9 cellular contexts compared by ENCODE assay signal in the genomic region with DNA sequence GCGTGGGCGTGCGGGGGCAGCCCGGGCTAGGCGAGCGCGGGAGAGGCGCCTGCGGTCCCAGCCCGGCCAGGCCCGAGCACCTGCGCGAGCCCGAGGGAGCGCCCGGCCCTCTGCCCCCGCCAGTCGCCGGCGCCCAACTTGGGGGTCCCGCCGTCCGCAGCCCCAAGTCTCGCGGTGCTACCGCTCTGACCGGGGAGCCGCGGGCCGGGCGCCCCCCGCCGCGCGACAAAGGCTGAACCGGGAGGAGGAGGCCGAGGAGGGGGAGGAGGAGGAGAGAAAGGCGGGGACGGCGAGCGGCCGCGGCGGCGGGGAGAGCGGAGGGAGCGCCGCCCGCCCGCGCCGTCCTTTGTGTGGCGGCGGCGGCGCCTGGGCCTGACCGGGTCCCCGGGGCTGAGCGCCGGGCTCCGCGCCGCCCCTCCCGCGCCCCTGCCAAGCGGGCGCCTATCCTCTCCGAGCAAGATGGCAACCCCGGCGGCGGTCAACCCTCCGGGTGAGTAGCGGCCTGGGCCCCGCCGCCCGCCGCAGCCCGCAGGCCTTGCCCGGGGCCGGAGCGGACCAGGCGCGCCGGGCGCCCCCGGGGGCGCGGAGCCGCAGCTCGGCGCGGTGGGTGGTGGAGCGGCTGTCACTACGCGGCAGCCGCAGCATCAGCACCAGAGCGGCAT. TPM values are rescaled to one million over a fixed set of nuclear protein-coding genes. Genes with fewer than 3 reads are reported as not detected.
DNase-seq lines count a peak whose midpoint lies in the region; ATAC-seq, FAIRE-seq and TF ChIP-seq lines count a peak whose summit lies in the region.
"Had no signal": no experiment of that assay in that cellular context is flagged by ENCODE, and none has a peak within 500 bp of the region (broad histone marks: within the 10 kb centered on the region; RNA-seq: fewer than 3 reads in every experiment).

ARNT2 (plus strand) TSS at position 326 of the 662 bp plus-strand sequence; CDS start at position 460, 134 bp downstream.

- H3K27ac ChIP-seq in A549 (peak within 1 kb of the TSS; percentile 73 to 96), H9 (ENCODE audit: insufficient read length, low read depth, low read length) (no peak within 1 kb of the TSS), left ventricle myocardium inferior (replicated peaks) (peak within 1 kb of the TSS; percentile 30)

- peak within 1 kb of the TSS; percentile 79 for H3K4me3 ChIP-seq in A549
- H3K4me3 ChIP-seq in left ventricle myocardium inferior = peak within 1 kb of the TSS; percentile 68

- H3K79me1 ChIP-seq in H9 (ENCODE audit: insufficient read depth, low read depth, low read length, poor library complexity, severe bottlenecking) = no peaks in the 10 kb centered on the region

- H2AFZ ChIP-seq in H9 (ENCODE audit: low read length) = no peak within 1 kb of the TSS

- CTCF ChIA-PET in A549 (lab: Yijun Ruan, JAX) = interaction anchor here (1.3 kb wide), 1 partner anchor 11 kb away, joined by 3 read pairs; no protein-coding TSS in a partner anchor

- no peak within 1 kb of the TSS for H4K5ac ChIP-seq in H9 (ENCODE audit: insufficient read length, low read depth, low read length)

- peak within 1 kb of the TSS; percentile 92 for H3K14ac ChIP-seq in H9 (ENCODE audit: insufficient read depth, low read length)

- no peak within 1 kb of the TSS for H4K91ac ChIP-seq in H9 (ENCODE audit: insufficient read length, low read depth, low read length)

- no peaks in the 10 kb centered on the region for H4K20me1 ChIP-seq in H9 (ENCODE audit: control insufficient read depth, insufficient read depth, insufficient read length)

- peak; percentile 24 for TF ChIP-seq POLR2A in A549 (IDR thresholded peaks at IDR 0.05; ENCODE audit: low read length)

- no peak within 1 kb of the TSS for H3K56ac ChIP-seq in H9 (ENCODE audit: insufficient read length, low read depth, low read length)

- peak within 1 kb of the TSS in 2 of 3 experiments; percentile 16 to 84; a peak in 2 of 7 replicates for H3K27ac Mint-ChIP-seq in H9
- no peak within 1 kb of the TSS for H3K27ac Mint-ChIP-seq in activated T-helper 17 cell treated with anti-CD3 and anti-CD28 coated beads, Interleukin-2, amount 50 U/mL, for 72 hours

- H2BK12ac ChIP-seq in H9 (ENCODE audit: insufficient read length, low read depth, low read length) = no peak within 1 kb of the TSS

- intact Hi-C loops in left ventricle myocardium inferior (cut with micrococcal nuclease) = no loop called here

- no peak for FAIRE-seq in A549 (lab: Jason Lieb, UNC)
- FAIRE-seq: endometrium had no signal

- H3K27me3 ChIP-seq in H9 (ENCODE audit: insufficient read depth, low read length) = peaks cover 4% of the 10 kb centered on the region; the same call in 1 of the 2 replicates
- peaks cover 82% of the 10 kb centered on the region for H3K27me3 ChIP-seq in left ventricle myocardium inferior (ENCODE audit: low read depth)

- H4K8ac ChIP-seq in H9 (replicated peaks; ENCODE audit: insufficient read length, low read depth, low read length) = no peak within 1 kb of the TSS

- POLR2A ChIA-PET in A549 (lab: Yijun Ruan, JAX) = no interaction called here

- DNase-seq in A549 (ENCODE audit: low read depth in 1 of 2, low spot score in 1 of 2) (peak; percentile 52 to 56), H9 (peak; percentile 51), left ventricle myocardium inferior (peak; percentile 24), renal cortical epithelial cell (ENCODE audit: low read depth) (no peak)
- DNase-seq in stimulated activated CD4-positive, alpha-beta T cell treated with anti-CD3 and anti-CD28 coated beads, Interleukin-4, amount 100 ng/mL, for 4 hours = no peak

- no peaks in the 10 kb centered on the region for H3K79me2 ChIP-seq in H9 (ENCODE audit: insufficient read depth, low read length)

- TF ChIP-seq EP300 in A549 (IDR thresholded peaks at IDR 0.05) = no peak

- no peak for TF ChIP-seq RAD21 in A549 (conservative IDR thresholded peaks at IDR 0.05 in 1 of 2, IDR thresholded peaks at IDR 0.05 in 1 of 2)

- H3K9me3 Mint-ChIP-seq in H9 = no peaks in the 10 kb centered on the region; a peak in 1 of 5 replicates
- H3K9me3 Mint-ChIP-seq in activated T-helper 17 cell treated with anti-CD3 and anti-CD28 coated beads, Interleukin-2, amount 50 U/mL, for 72 hours = no peaks in the 10 kb centered on the region

- H2BK15ac ChIP-seq in H9 (ENCODE audit: low read depth, low read length) = no peak within 1 kb of the TSS

- peaks cover 64% of the 10 kb centered on the region for H3K27me3 Mint-ChIP-seq in H9 (ENCODE audit: low read depth)
- H3K27me3 Mint-ChIP-seq in activated T-helper 17 cell treated with anti-CD3 and anti-CD28 coated beads, Interleukin-2, amount 50 U/mL, for 72 hours = peaks cover 64% of the 10 kb centered on the region

- H3K4me1 ChIP-seq in A549 (peaks cover 10% of the 10 kb centered on the region), H9 (ENCODE audit: insufficient read depth, low read length) (no peaks in the 10 kb centered on the region), left ventricle myocardium inferior (peaks cover 14% of the 10 kb centered on the region)

- peak within 1 kb of the TSS; percentile 81 to 90 for H3K4me3 Mint-ChIP-seq in H9
- H3K4me3 Mint-ChIP-seq in activated T-helper 17 cell treated with anti-CD3 and anti-CD28 coated beads, Interleukin-2, amount 50 U/mL, for 72 hours = peak within 1 kb of the TSS; percentile 32

- no peak within 1 kb of the TSS for H3T11ph ChIP-seq in H9 (ENCODE audit: low read length)

- H3K9me3 ChIP-seq in A549 = no peaks in the 10 kb centered on the region
- no peaks in the 10 kb centered on the region for H3K9me3 ChIP-seq in H9 (ENCODE audit: control insufficient read depth, low read depth, low read length)
- H3K9me3 ChIP-seq in left ventricle myocardium inferior (replicated peaks) = no peaks in the 10 kb centered on the region

- H3K9ac ChIP-seq in H9 (ENCODE audit: extremely low read depth, insufficient read length, low read length) = peak within 1 kb of the TSS; percentile 69

- H3K23me2 ChIP-seq in H9 (ENCODE audit: insufficient read length, low read depth, low read length, poor library complexity, severe bottlenecking) = peaks cover 13% of the 10 kb centered on the region

- H3K36me3 ChIP-seq in left ventricle myocardium inferior = no peaks in the 10 kb centered on the region

- peaks cover 15% of the 10 kb centered on the region in 2 experiments for H3K4me1 Mint-ChIP-seq in H9
- H3K4me1 Mint-ChIP-seq in activated T-helper 17 cell treated with anti-CD3 and anti-CD28 coated beads, Interleukin-2, amount 50 U/mL, for 72 hours = no peaks in the 10 kb centered on the region

- H2BK120ac ChIP-seq in H9 (ENCODE audit: low read depth, low read length, poor library complexity, severe bottlenecking) = no peak within 1 kb of the TSS

- H2BK5ac ChIP-seq in H9 (ENCODE audit: insufficient read length, low read length) = no peak within 1 kb of the TSS

- H3K4ac ChIP-seq in H9 (ENCODE audit: low read depth, low read length) = no peak within 1 kb of the TSS

- H2BK20ac ChIP-seq in H9 (ENCODE audit: low read depth, low read length, poor library complexity, severe bottlenecking) = no peak within 1 kb of the TSS

- peak; percentile 75 to 81 for ATAC-seq in A549
- peak; percentile 18 for ATAC-seq in activated T-helper 17 cell treated with anti-CD3 and anti-CD28 coated beads, Interleukin-2, amount 50 U/mL, for 72 hours (replicated peaks)
- no peak for ATAC-seq in HG02970 (IDR thresholded peaks at IDR 0.05; ENCODE audit: low FRiP score, unreplicated experiment)
- ATAC-seq in HG03378 (IDR thresholded peaks at IDR 0.05; ENCODE audit: unreplicated experiment) = no peak

- TF ChIP-seq CTCF in A549 (IDR thresholded peaks at IDR 0.05) = no peak
- TF ChIP-seq CTCF in H9 (conservative IDR thresholded peaks at IDR 0.05) = no peak
- no peak for TF ChIP-seq CTCF in left ventricle myocardium inferior (IDR thresholded peaks at IDR 0.05; ENCODE audit: borderline replicate concordance)

- no peak within 1 kb of the TSS for H2AK5ac ChIP-seq in H9 (ENCODE audit: insufficient read length, low read length)

- H3K23ac ChIP-seq in H9 (ENCODE audit: insufficient read length, low read depth, low read length) = no peak within 1 kb of the TSS

- H3K36me3 Mint-ChIP-seq in H9 (ENCODE audit: insufficient read depth in 1 of 3, low read depth in 3 of 3) = peaks cover 0 to 2% (median 0%) of the 10 kb centered on the region in 3 experiments; a peak in 1 of 7 replicates
- H3K36me3 Mint-ChIP-seq in activated T-helper 17 cell treated with anti-CD3 and anti-CD28 coated beads, Interleukin-2, amount 50 U/mL, for 72 hours (ENCODE audit: low read depth) = no peaks in the 10 kb centered on the region

- H3K4me2 ChIP-seq in A549 (peak within 1 kb of the TSS; percentile 79), H9 (ENCODE audit: insufficient read depth, insufficient read length, low read length) (peak within 1 kb of the TSS; percentile 85)

- H3K18ac ChIP-seq in H9 (ENCODE audit: insufficient read length, low read depth, low read length) = peak within 1 kb of the TSS; percentile 72

- 1% methylated on average over 14 of the region's 97 CpGs for WGBS in A549 (ENCODE audit: missing lambda C conversion rate)
- WGBS in H9 (ENCODE audit: extremely low coverage, insufficient read length, low lambda C conversion rate) = no CpG with 5 or more reads among the region's 97 CpGs

TF ChIP-seq in A549, 52 proteins besides CTCF, POLR2A, EP300 and RAD21 (continues in another document):
- TF ChIP-seq, protein P1, sequence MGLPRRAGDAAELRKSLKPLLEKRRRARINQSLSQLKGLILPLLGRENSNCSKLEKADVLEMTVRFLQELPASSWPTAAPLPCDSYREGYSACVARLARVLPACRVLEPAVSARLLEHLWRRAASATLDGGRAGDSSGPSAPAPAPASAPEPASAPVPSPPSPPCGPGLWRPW (IDR thresholded peaks at IDR 0.05) = no peak
- TF ChIP-seq TP53 (CRISPR knock-in tag; IDR thresholded peaks at IDR 0.05) = 0 out of 2 replicates have a peak, but pooled peaks have one; percentile 16

RNA-seq across cellular contexts. Expression of gene ARNT2, which starts in this region (rescaled TPM):
- polyA plus RNA-seq in A549 (2011; rRNA removed) (17.0 and 25.3 TPM in 2 replicates), A549 (2017; fragmentation: RNase III; extraction: RNeasy Plus Mini Kit Qiagen cat#74134 plus additional on column Dnase treatment) (8.9 to 10.1 TPM (median 9.8 TPM) in 3 replicates)
- 8.3 and 10.9 TPM in 2 replicates for polyA plus RNA-seq in A549 (2012; cell fraction: cytosol; rRNA removed)
- polyA plus RNA-seq in A549 (2012; cell fraction: nucleus; rRNA removed) = 9.9 and 14.0 TPM in 2 replicates
- polyA minus RNA-seq in A549 (2011; rRNA and poly(A)+ RNA removed) = 30.1 and 36.5 TPM in 2 replicates
- total RNA-seq in H9 (2021) (9.5 and 10.5 TPM in 2 replicates), left ventricle myocardium inferior (3.6 TPM), renal cortical epithelial cell (2.8 and 20.8 TPM in 2 replicates)
- under 1 TPM; 0.09 to 0.21 TPM for total RNA-seq in activated T-helper 17 cell treated with anti-CD3 and anti-CD28 coated beads, Interleukin-2, amount 50 U/mL, for 72 hours

Comparison
In these comparisons a context has a peak if more than half of its experiments do, and no peak if none do; other contexts are left out.
1. Peak in ATAC-seq in activated T-helper 17 cell treated with anti-CD3 and anti-CD28 coated beads, Interleukin-2, amount 50 U/mL, for 72 hours; RNA of the gene not detected or under 1 TPM.
2. ATAC-seq: peak in A549 (2 of 2); none in HG02970 (single experiment) and HG03378 (single experiment).
3. DNase-seq: peak in A549 (2 of 2), H9 (single experiment) and left ventricle myocardium inferior (single experiment); none in renal cortical epithelial cell (single experiment) and stimulated activated CD4-positive, alpha-beta T cell treated with anti-CD3 and anti-CD28 coated beads, Interleukin-4, amount 100 ng/mL, for 4 hours (0 of 2).